ENCODE assay signal across 23 cellular contexts in the genomic region with DNA sequence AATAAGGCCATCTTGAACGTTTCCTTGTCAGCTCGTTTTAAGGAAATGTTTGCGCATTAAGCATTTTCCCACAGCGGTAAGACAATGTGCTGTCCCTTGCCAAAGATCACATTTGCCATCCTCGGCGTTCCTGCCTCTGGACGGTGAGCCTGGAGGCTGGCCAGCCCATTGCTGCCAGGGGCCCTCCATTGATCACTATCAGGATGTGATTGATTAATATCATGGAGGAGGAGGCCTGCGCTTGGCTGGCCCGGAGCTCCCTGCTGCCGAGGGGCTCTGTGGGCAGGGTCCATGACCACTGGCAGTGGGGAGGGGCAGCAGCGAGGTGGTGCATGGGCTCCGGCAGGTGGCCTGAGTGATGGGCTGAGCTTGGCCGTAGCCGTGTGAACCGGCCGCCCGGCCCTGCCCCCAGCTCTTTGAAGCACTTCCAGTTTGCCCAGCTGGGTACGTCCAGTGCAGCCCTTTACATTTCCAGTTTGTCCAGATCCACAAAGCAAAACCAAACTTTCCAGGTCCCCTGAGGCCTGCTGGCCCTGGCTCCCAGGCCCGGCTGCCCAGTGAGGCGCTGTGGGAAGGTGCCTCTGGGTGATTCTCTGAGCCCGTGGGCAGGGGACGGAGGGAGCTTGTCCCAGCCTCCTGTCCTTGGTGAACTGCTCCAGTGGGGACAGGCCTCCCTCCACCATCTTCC. TPM values are rescaled to one million over a fixed set of nuclear protein-coding genes. Genes with fewer than 3 reads are reported as not detected.
DNase-seq lines count a peak whose midpoint lies in the region; ATAC-seq and TF ChIP-seq lines count a peak whose summit lies in the region.
"Had no signal": no experiment of that assay in that cellular context is flagged by ENCODE, and none has a peak within 500 bp of the region (broad histone marks: within the 10 kb centered on the region; RNA-seq: fewer than 3 reads in every experiment).

No MANE protein-coding gene starts in this region.

- CTCF ChIA-PET in mammary epithelial cell (lab: Charles Lee; ENCODE audit: low non-redundant PET): interaction anchor here (0.6 kb wide), 1 partner anchor 176 kb away, joined by 5 read pairs; no protein-coding TSS in a partner anchor

- no peaks in the 10 kb centered on the region for H3K79me2 ChIP-seq in mammary epithelial cell (ENCODE audit: insufficient read depth, low read length)

- H3K4me1 ChIP-seq in mammary epithelial cell (ENCODE audit: insufficient read depth, low read length) (peaks cover 7% of the 10 kb centered on the region), stomach (peaks cover 8 to 35% (median 30%) of the 10 kb centered on the region in 4 donors)
- H3K4me1 ChIP-seq: psoas muscle had no signal

- no peak for TF ChIP-seq CTCF in mammary epithelial cell (conservative IDR thresholded peaks at IDR 0.05 in 1 of 2, IDR thresholded peaks at IDR 0.05 in 1 of 2; ENCODE audit: extremely low read depth in 1 of 2, insufficient read depth in 1 of 2, low read depth in 1 of 2, low read length in 2 of 2)
- peak in 1 of 7 experiments; percentile 22 for TF ChIP-seq CTCF in stomach (IDR thresholded peaks at IDR 0.05)

- no peak overlapping the region for H2AFZ ChIP-seq in mammary epithelial cell (ENCODE audit: low read depth, low read length)

- dilution Hi-C loops in mammary epithelial cell (cut with HindIII; ENCODE audit: low sequenced_read_pairs): loop anchor here (25.0 kb wide), 1 partner anchor 181 kb away; the partner anchor contains the start of gene MYEOV

- no peaks in the 10 kb centered on the region for H4K20me1 ChIP-seq in mammary epithelial cell (ENCODE audit: insufficient read depth, low read length)

- H3K9me3 ChIP-seq in mammary epithelial cell (replicated peaks; ENCODE audit: insufficient read depth, low read length) (no peaks in the 10 kb centered on the region), stomach (no peaks in the 10 kb centered on the region)
- H3K9me3 ChIP-seq: gastroesophageal sphincter, psoas muscle had no signal

- H3K4me2 ChIP-seq in mammary epithelial cell (ENCODE audit: insufficient read depth, low read depth, low read length): no peak overlapping the region

- no TSS peak for BruUV-seq in mammary epithelial cell (replicated peaks; lab: Mats Ljungman, UMichigan)

- TF ChIP-seq RAD21 in Ishikawa (IDR thresholded peaks at IDR 0.05; ENCODE audit: low read depth): peak; percentile 0; the same call in 1 of the 2 replicates

- no peaks in the 10 kb centered on the region for H3K36me3 ChIP-seq in mammary epithelial cell (ENCODE audit: insufficient read depth, low read length)
- peaks cover 0 to 13% (median 0%) of the 10 kb centered on the region in 4 donors for H3K36me3 ChIP-seq in stomach

- H3K27me3 ChIP-seq in mammary epithelial cell (ENCODE audit: insufficient read depth, low read length) (no peaks in the 10 kb centered on the region), stomach (no peaks in the 10 kb centered on the region)
- H3K27me3 ChIP-seq: gastroesophageal sphincter had no signal

- in situ Hi-C loops in T47D (cut with HindIII; ENCODE audit: low pct_unique_long_range_greater_than_20kb, low sequenced_read_pairs) (loop anchor here (25.0 kb wide), 1 partner anchor 556 kb away; no protein-coding TSS in a partner anchor), mammary epithelial cell (cut with MboI; ENCODE audit: low sequenced_read_pairs in 2 of 2) (loop anchor here in 1 of 2 donors (5.0 to 25.0 kb wide), 2 partner anchors 331 to 566 kb away; no protein-coding TSS in a partner anchor)

- DNase-seq in T47D (ENCODE audit: low read depth in 1 of 2, low spot score in 1 of 2) (peak; percentile 89 to 100), mammary epithelial cell (no peak), left ventricle myocardium superior (peak; percentile 24), stomach (peak; percentile 78), C1 segment of cervical spinal cord (lab: John Stamatoyannopoulos, UW) (no peak)
- DNase-seq in activated CD4-positive, alpha-beta T cell treated with anti-CD3 and anti-CD28 coated beads for 4 hours: no peak
- DNase-seq: activated T-cell treated with anti-CD3 and anti-CD28 coated beads, Interleukin-2, amount 50 U/mL, for 24 hours; DND-41; endodermal cell; hippocampal formation; immature natural killer cell; NCI-H1105; NCI-H2029 treated with DMSO at 0.1 percent for 48 hours; NCI-H2227 treated with DMSO at 0.1 percent for 48 hours; NCI-H774; T-helper 1 cell had no signal

- no peak for TF ChIP-seq POLR2A in stomach (IDR thresholded peaks at IDR 0.05)

- WGBS in mammary epithelial cell (ENCODE audit: low coverage, missing lambda C conversion rate): 84% methylated on average over 18 of the region's 22 CpGs
- WGBS in stomach, 5 donors: 31 to 49% (median 45%) methylated on average over 17 to 22 of the region's 22 CpGs

- no peak for ATAC-seq in left ventricle myocardium superior
- no peak for ATAC-seq in GM18511 (IDR thresholded peaks at IDR 0.05; ENCODE audit: unreplicated experiment)
- ATAC-seq: gastroesophageal sphincter, psoas muscle had no signal

- H3K27ac ChIP-seq in mammary epithelial cell (ENCODE audit: insufficient read depth, low read depth, low read length) (no peak overlapping the region), stomach (peak overlapping the region in 4 of 5 donors; percentile 9 to 62 (median 39))
- H3K27ac ChIP-seq: gastroesophageal sphincter, psoas muscle had no signal

- intact Hi-C loops in mammary epithelial cell (cut with micrococcal nuclease) (loop anchor here (10.0 kb wide), 1 partner anchor 1089 kb away; no protein-coding TSS in a partner anchor), left ventricle myocardium superior (cut with micrococcal nuclease) (loop anchor here (10.0 kb wide), 1 partner anchor 539 kb away; the partner anchor contains the start of gene CCND1), stomach (cut with DNase I; ENCODE audit: low total_unique reads) (no loop called here)

- no peak overlapping the region for H3K4me3 ChIP-seq in mammary epithelial cell (replicated peaks in 1 of 3; ENCODE audit: insufficient read depth in 1 of 3, low read depth in 2 of 3, low read length in 3 of 3)
- H3K4me3 ChIP-seq in stomach: no peak overlapping the region
- H3K4me3 ChIP-seq: gastroesophageal sphincter, lung, psoas muscle, skin epidermis had no signal

- no peak overlapping the region for H3K9ac ChIP-seq in mammary epithelial cell (ENCODE audit: insufficient read depth, low read length)

- TF ChIP-seq EP300 in Ishikawa (IDR thresholded peaks at IDR 0.05; ENCODE audit: borderline replicate concordance) (peak; percentile 79), stomach (IDR thresholded peaks at IDR 0.05) (no peak)

TF ChIP-seq in Ishikawa, 13 proteins besides CTCF, POLR2A, EP300 and RAD21:
- no peak for TF ChIP-seq EGR1 (IDR thresholded peaks at IDR 0.05)
- TF ChIP-seq, protein P1, sequence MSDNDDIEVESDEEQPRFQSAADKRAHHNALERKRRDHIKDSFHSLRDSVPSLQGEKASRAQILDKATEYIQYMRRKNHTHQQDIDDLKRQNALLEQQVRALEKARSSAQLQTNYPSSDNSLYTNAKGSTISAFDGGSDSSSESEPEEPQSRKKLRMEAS (IDR thresholded peaks at IDR 0.05): peak; percentile 62; the same call in 1 of the 2 replicates
- TF ChIP-seq YY1 (IDR thresholded peaks at IDR 0.05; ENCODE audit: low read depth): peak; percentile 35; the same call in 1 of the 2 replicates
- no peak for TF ChIP-seq CEBPB (IDR thresholded peaks at IDR 0.05)
- no peak; the same call in 1 of the 2 replicates for TF ChIP-seq TEAD4 (IDR thresholded peaks at IDR 0.05)
- peak; percentile 65; the same call in 1 of the 2 replicates for TF ChIP-seq FOXM1 (IDR thresholded peaks at IDR 0.05; ENCODE audit: borderline replicate concordance, low read depth)
- TF ChIP-seq TCF12 (IDR thresholded peaks at IDR 0.05; ENCODE audit: low read depth): peak; percentile 87
- peak; percentile 16; the same call in 1 of the 2 replicates for TF ChIP-seq ZBTB7A (IDR thresholded peaks at IDR 0.05; ENCODE audit: low read depth)
- peak; percentile 84 for TF ChIP-seq NFIC (IDR thresholded peaks at IDR 0.05)
- TF ChIP-seq CREB1 (IDR thresholded peaks at IDR 0.05; ENCODE audit: low read depth): no peak

RNA-seq across cellular contexts. Expression of gene SMIM38, which starts 49.5 kb away (rescaled TPM):
- total RNA-seq in mammary epithelial cell (under 1 TPM in 1 of 2 donors, not detected in 1; 0.50 TPM), left ventricle myocardium superior (not detected), stomach (10 to 100 TPM in 2 of 5 donors, 1 to 10 TPM in 2, not detected in 1; 1.2 to 31.2 (median 14.7) TPM)
- polyA plus RNA-seq in mammary epithelial cell (not detected), stomach (10 to 100 TPM in 1 of 3 donors, 1 to 10 TPM in 2; 1.9 to 22.7 (median 8.1) TPM)
- polyA minus RNA-seq in mammary epithelial cell: not detected
- total RNA-seq: H4 had no signal
- polyA plus RNA-seq: immature natural killer cell had no signal

RNA-seq across cellular contexts. Expression of gene TPCN2, which starts 57.5 kb away (rescaled TPM):
- total RNA-seq in mammary epithelial cell: 10 to 100 TPM; 12.7 to 16.1 TPM
- 10.7 TPM for polyA plus RNA-seq in mammary epithelial cell
- polyA minus RNA-seq in mammary epithelial cell: 12.0 TPM
- 7.9 TPM for total RNA-seq in left ventricle myocardium superior
- total RNA-seq in stomach: 10 to 100 TPM in 4 of 5 donors, 1 to 10 TPM in 1; 6.4 to 66.1 (median 33.0) TPM
- polyA plus RNA-seq in stomach: 10 to 100 TPM; 16.4 to 29.8 (median 19.7) TPM

Comparison
In these comparisons a context has a peak if more than half of its experiments do, and no peak if none do; other contexts are left out.
1. DNase-seq: peak in T47D (2 of 2), left ventricle myocardium superior (single experiment) and stomach (single experiment); none in mammary epithelial cell (single experiment), activated CD4-positive, alpha-beta T cell treated with anti-CD3 and anti-CD28 coated beads for 4 hours (0 of 2) and C1 segment of cervical spinal cord (0 of 14).